In genomic region chr1:210394281-210394798, GRCh38 we compare ENCODE assay signal across 12 cellular contexts.
DNase-seq lines count a peak whose midpoint lies in the region; ATAC-seq lines count a peak whose summit lies in the region.
"Had no signal": no experiment of that assay in that cellular context is flagged by ENCODE, and none has a peak within 500 bp of the region (broad histone marks: within the 10 kb centered on the region; RNA-seq: fewer than 3 reads in every experiment).

No MANE protein-coding gene starts in this region.

- ATAC-seq in HG02938 (IDR thresholded peaks at IDR 0.05; ENCODE audit: unreplicated experiment), result no peak
- no peak for ATAC-seq in GM19351 (IDR thresholded peaks at IDR 0.05; ENCODE audit: unreplicated experiment)

- H3K27me3 ChIP-seq in MG63, result no peaks in the 10 kb centered on the region

- no peak overlapping the region for H3K4me3 ChIP-seq in MG63

- DNase-seq in DMS 273 (lab: John Stamatoyannopoulos, UW; ENCODE audit: unreplicated experiment) (peak; percentile 35), DMS 273 treated with DMSO at 0.1 percent for 48 hours (lab: John Stamatoyannopoulos, UW) (no peak), MG63 (peak; percentile 78), stromal cell of bone marrow (ENCODE audit: low read depth) (peak; percentile 76), superior temporal gyrus (ENCODE audit: extremely low spot score) (no peak)
- DNase-seq: activated T-cell treated with anti-CD3 and anti-CD28 coated beads for 4 hours; stimulated activated CD4-positive, alpha-beta T cell treated with anti-CD3 and anti-CD28 coated beads, Interleukin-2, amount 100 ng/mL, for 48 hours had no signal

- H3K9me3 ChIP-seq in MG63, result no peaks in the 10 kb centered on the region; the same call in 1 of the 2 replicates

- H3K27ac ChIP-seq in cingulate gyrus (ENCODE audit: low read depth, low read length), result peak overlapping the region; percentile 92
- H3K27ac ChIP-seq: 22Rv1, epithelial cell of prostate had no signal

- no peaks in the 10 kb centered on the region for H3K36me3 ChIP-seq in MG63

Comparison
In these comparisons a context has a peak if more than half of its experiments do, and no peak if none do; other contexts are left out.
1. DNase-seq: peak in DMS 273 (single experiment), MG63 (single experiment) and stromal cell of bone marrow (single experiment); none in DMS 273 treated with DMSO at 0.1 percent for 48 hours (single experiment) and superior temporal gyrus (single experiment).